Comparison of ENCODE assay signal across 8 cellular contexts in genomic region chr15:65792130-65792987, GRCh38. TPM values are rescaled to one million over a fixed set of nuclear protein-coding genes. Genes with fewer than 3 reads are reported as not detected.
DNase-seq lines count a peak whose midpoint lies in the region; ATAC-seq and TF ChIP-seq lines count a peak whose summit lies in the region.

DENND4A (minus strand) TSS chr15:65792293; CDS start chr15:65756450, 35,843 bp downstream.

- H3K27me3 Mint-ChIP-seq in type B pancreatic cell: no peaks in the 10 kb centered on the region

- intact Hi-C loops in cardiac septum (cut with DNase I): loop anchor here (5.0 kb wide), 1 partner anchor 40 kb away; no protein-coding TSS in a partner anchor

- H3K9me3 Mint-ChIP-seq in type B pancreatic cell: no peaks in the 10 kb centered on the region

- H3K36me3 Mint-ChIP-seq in type B pancreatic cell: no peaks in the 10 kb centered on the region

- peak within 1 kb of the TSS; percentile 100 for H3K27ac Mint-ChIP-seq in type B pancreatic cell

- H3K27ac ChIP-seq in adipose tissue (ENCODE audit: low read depth, low read length): peak within 1 kb of the TSS; percentile 86

- ATAC-seq in HG02798 (IDR thresholded peaks at IDR 0.05; ENCODE audit: poor library complexity, unreplicated experiment): peak; percentile 88

- peak within 1 kb of the TSS; percentile 87 for H3K4me3 ChIP-seq in GM12875 (ENCODE audit: low read depth, low read length)

- peak; percentile 97 for DNase-seq in NCI-H1436 (lab: John Stamatoyannopoulos, UW)
- DNase-seq in T follicular helper cell (ENCODE audit: low read depth): peak; percentile 98
- DNase-seq in cardiac septum (ENCODE audit: low spot score): peak; percentile 99
- peak; percentile 97 for DNase-seq in pons (ENCODE audit: low spot score)
- peak; percentile 98 for DNase-seq in type B pancreatic cell (ENCODE audit: extremely low spot score, unreplicated experiment)

- H3K4me1 Mint-ChIP-seq in type B pancreatic cell (ENCODE audit: unreplicated experiment): peaks cover 25% of the 10 kb centered on the region

- WGBS in adipose tissue, 3 donors: 0 to 1% (median 1%) methylated on average over 45 to 63 of the region's 63 CpGs

- peak within 1 kb of the TSS; percentile 98 for H3K4me3 Mint-ChIP-seq in type B pancreatic cell

- no peak for TF ChIP-seq CTCF in GM12875 (IDR thresholded peaks at IDR 0.05; ENCODE audit: borderline replicate concordance, insufficient read depth, low read depth, low read length)
- no peak for TF ChIP-seq CTCF in type B pancreatic cell (conservative IDR thresholded peaks at IDR 0.05)

RNA-seq across cellular contexts. Expression of gene DENND4A, which starts in this region (rescaled TPM):
- polyA plus RNA-seq in adipose tissue: 10 to 100 TPM in 1 of 3 donors, 1 to 10 TPM in 2; 7.7 to 13.2 (median 8.5) TPM
- total RNA-seq in cardiac septum (19.1 TPM), type B pancreatic cell (ENCODE audit: low replicate concordance) (13.4 and 13.6 TPM in 2 replicates)

Comparison
In these comparisons a context has a peak if more than half of its experiments do, and no peak if none do; other contexts are left out.
1. Peak in every context shown above with its lines: DNase-seq, ATAC-seq, H3K4me3 ChIP-seq and H3K27ac ChIP-seq.